ENCODE assay signal across 17 cellular contexts in genomic region chr6:38169221-38169674, GRCh38.
DNase-seq lines count a peak whose midpoint lies in the region; ATAC-seq and TF ChIP-seq lines count a peak whose summit lies in the region.
"Had no signal": no experiment of that assay in that cellular context is flagged by ENCODE, and none has a peak within 500 bp of the region (broad histone marks: within the 10 kb centered on the region; RNA-seq: fewer than 3 reads in every experiment).

No MANE protein-coding gene starts in this region.

- peak; percentile 16 for ATAC-seq in Right ventricle myocardium superior (ENCODE audit: poor library complexity)
- no peak for ATAC-seq in upper lobe of right lung

- no peaks in the 10 kb centered on the region for H3K9me3 ChIP-seq in upper lobe of right lung
- H3K9me3 ChIP-seq: heart right ventricle, pancreas, SJSA1 had no signal

- H3K27me3 ChIP-seq in brain microvascular endothelial cell (replicated peaks): no peaks in the 10 kb centered on the region
- H3K27me3 ChIP-seq in mesendoderm (ENCODE audit: insufficient read depth, low read length, poor library complexity): no peaks in the 10 kb centered on the region
- H3K27me3 ChIP-seq in upper lobe of right lung: no peaks in the 10 kb centered on the region
- H3K27me3 ChIP-seq: heart right ventricle, pancreas, SJSA1 had no signal

- DNase-seq in Right ventricle myocardium superior (no peak), cardiac septum (ENCODE audit: low spot score) (no peak), brain microvascular endothelial cell (no peak), mesendoderm (peak; percentile 41), NCI-H1694 (lab: John Stamatoyannopoulos, UW) (no peak), NCI-H2081 treated with DMSO at 0.1 percent for 48 hours (lab: John Stamatoyannopoulos, UW) (no peak), hippocampal formation (lab: John Stamatoyannopoulos, UW) (no peak), upper lobe of right lung (no peak)
- DNase-seq: activated B cell treated with CpG ODN at 0.5 μM for 24 hours; activated CD4-positive, alpha-beta T cell treated with anti-CD3 and anti-CD28 coated beads, Interleukin-2, amount 50 U/mL, for 48 hours; activated effector memory CD4-positive, alpha-beta T cell treated with anti-CD3 and anti-CD28 coated beads, Interleukin-2, amount 50 U/mL, for 16 hours; CD4-positive, alpha-beta memory T cell; heart right ventricle; NCI-H524 treated with DMSO at 0.1 percent for 48 hours; pancreas had no signal

- no peak overlapping the region for H3K4me3 ChIP-seq in brain microvascular endothelial cell (ENCODE audit: low read depth, low read length)
- H3K4me3 ChIP-seq in mesendoderm (ENCODE audit: low read length): no peak overlapping the region
- no peak overlapping the region for H3K4me3 ChIP-seq in upper lobe of right lung
- H3K4me3 ChIP-seq: heart right ventricle, lung, pancreas, SJSA1 had no signal

- no peaks in the 10 kb centered on the region for H3K79me2 ChIP-seq in mesendoderm (ENCODE audit: control insufficient read depth, insufficient read depth, low read length)

- H4K8ac ChIP-seq in mesendoderm (ENCODE audit: low read depth, low read length): no peak overlapping the region

- intact Hi-C loops in Right ventricle myocardium superior (cut with DNase I): no loop called here
- intact Hi-C loops in cardiac septum (cut with DNase I): no loop called here
- intact Hi-C loops in upper lobe of right lung (cut with DNase I): no loop called here

- H3K18ac ChIP-seq in mesendoderm (ENCODE audit: low read length): no peak overlapping the region

- no peak overlapping the region for H2BK5ac ChIP-seq in mesendoderm (ENCODE audit: low read length)

- H3K4ac ChIP-seq in mesendoderm (ENCODE audit: low read depth, low read length): no peak overlapping the region

- no peaks in the 10 kb centered on the region for H3K79me1 ChIP-seq in mesendoderm (ENCODE audit: low read length)

- H2AK5ac ChIP-seq in mesendoderm (ENCODE audit: low read length): no peak overlapping the region

- peak; percentile 35 for TF ChIP-seq CTCF in brain microvascular endothelial cell (IDR thresholded peaks at IDR 0.05; ENCODE audit: low read depth, low read length, missing control alignments)
- no peak for TF ChIP-seq CTCF in upper lobe of right lung (IDR thresholded peaks at IDR 0.05)

- in situ Hi-C loops in brain microvascular endothelial cell (cut with HindIII; ENCODE audit: low pct_ligation_motif_present, low sequenced_read_pairs): no loop called here

- H3K4me1 ChIP-seq in mesendoderm (ENCODE audit: control insufficient read depth, low read depth, low read length) (peaks cover 2% of the 10 kb centered on the region), upper lobe of right lung (no peaks in the 10 kb centered on the region)
- H3K4me1 ChIP-seq: SJSA1 had no signal

- no peak overlapping the region for H3K9ac ChIP-seq in mesendoderm (ENCODE audit: low read length)

- no peak overlapping the region for H3K4me2 ChIP-seq in mesendoderm (ENCODE audit: low read length)

- no CpG with 5 or more reads among the region's 14 CpGs for WGBS in mesendoderm (ENCODE audit: extremely low coverage, insufficient coverage, low lambda C conversion rate)

- H3K36me3 ChIP-seq in brain microvascular endothelial cell (replicated peaks): no peaks in the 10 kb centered on the region
- H3K36me3 ChIP-seq in mesendoderm (ENCODE audit: control insufficient read depth, insufficient read depth, low read length): no peaks in the 10 kb centered on the region
- peaks cover 16% of the 10 kb centered on the region for H3K36me3 ChIP-seq in upper lobe of right lung
- H3K36me3 ChIP-seq: pancreas, SJSA1 had no signal

- no peak overlapping the region for H4K5ac ChIP-seq in mesendoderm (ENCODE audit: low read length)

- H3K23ac ChIP-seq in mesendoderm (ENCODE audit: low read length): no peak overlapping the region

- H2BK120ac ChIP-seq in mesendoderm (ENCODE audit: low read depth, low read length): no peak overlapping the region

- H2BK15ac ChIP-seq in mesendoderm (replicated peaks; ENCODE audit: low read depth): no peak overlapping the region

- H3K56ac ChIP-seq in mesendoderm (ENCODE audit: low read length): peak overlapping the region; percentile 42

- no peak overlapping the region for H3K27ac ChIP-seq in brain microvascular endothelial cell
- no peak overlapping the region for H3K27ac ChIP-seq in mesendoderm (ENCODE audit: low read depth, low read length)
- no peak overlapping the region for H3K27ac ChIP-seq in upper lobe of right lung
- H3K27ac ChIP-seq: heart right ventricle, pancreas, SJSA1 had no signal
